Comparison of ENCODE assay signal across 33 cellular contexts in the genomic region with DNA sequence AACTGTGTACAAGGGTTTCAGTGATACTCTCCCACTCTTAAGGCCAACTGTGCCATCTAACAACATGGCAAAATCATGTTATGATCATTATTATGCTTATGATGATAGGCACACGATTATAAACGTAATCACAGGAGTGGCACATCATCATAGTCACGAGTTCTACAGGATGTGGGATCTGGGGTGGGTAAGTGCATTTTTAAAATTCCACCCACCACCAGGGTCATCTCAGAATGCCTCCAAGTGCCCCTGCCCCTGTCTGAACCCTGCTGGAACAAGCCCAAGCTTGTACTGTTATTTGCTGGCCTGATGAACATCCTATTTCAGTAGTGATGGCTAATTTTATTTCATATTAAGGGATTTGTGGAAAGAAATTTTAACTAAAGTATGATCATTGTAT.
DNase-seq lines count a peak whose midpoint lies in the region; ATAC-seq, FAIRE-seq and TF ChIP-seq lines count a peak whose summit lies in the region.
"Had no signal": no experiment of that assay in that cellular context is flagged by ENCODE, and none has a peak within 500 bp of the region (broad histone marks: within the 10 kb centered on the region; RNA-seq: fewer than 3 reads in every experiment).

No MANE protein-coding gene starts in this region.

- peaks cover 83% of the 10 kb centered on the region for H3K4me1 ChIP-seq in left ventricle myocardium inferior
- H3K4me1 ChIP-seq in right cardiac atrium (ENCODE audit: control insufficient read depth, insufficient read depth, low read length), result peaks cover 8% of the 10 kb centered on the region

- H3K4me3 ChIP-seq in left ventricle myocardium inferior, result no peak overlapping the region
- H3K4me3 ChIP-seq in right cardiac atrium (ENCODE audit: low read length), result no peak overlapping the region
- H3K4me3 ChIP-seq: A549, coronary artery, esophagus muscularis mucosa, gastrocnemius medialis, SJSA1, smooth muscle cell, stomach, thyroid gland had no signal

- no peak for TF ChIP-seq CTCF in left ventricle myocardium inferior (IDR thresholded peaks at IDR 0.05; ENCODE audit: borderline replicate concordance)

- no peak for FAIRE-seq in GM19239 (lab: Jason Lieb, UNC)
- FAIRE-seq: A549, G401.6 had no signal

- H3K27ac ChIP-seq in left ventricle myocardium inferior (replicated peaks) (peak overlapping the region; percentile 73), right cardiac atrium (ENCODE audit: low read length) (no peak overlapping the region)
- H3K27ac ChIP-seq: A549, coronary artery, esophagus muscularis mucosa, gastrocnemius medialis, SJSA1, stomach, thyroid gland had no signal

- H3K36me3 ChIP-seq in left ventricle myocardium inferior, result no peaks in the 10 kb centered on the region
- H3K36me3 ChIP-seq: esophagus muscularis mucosa, gastrocnemius medialis, SJSA1, stomach, thyroid gland had no signal

- intact Hi-C loops in left ventricle myocardium inferior (cut with micrococcal nuclease) (no loop called here), right cardiac atrium (cut with DNase I) (no loop called here)

- ATAC-seq in right cardiac atrium, result no peak
- no peak for ATAC-seq in HG03095 (IDR thresholded peaks at IDR 0.05; ENCODE audit: unreplicated experiment)
- ATAC-seq: A549; CD8-positive, alpha-beta T cell; effector memory CD8-positive, alpha-beta T cell; gastrocnemius medialis; natural killer cell treated with Interleukin-12 subunit alpha and Interleukin-12 subunit beta and Interleukin-15 and Interleukin-18, amount 100 ng/mL, for 72 hours had no signal

- no peaks in the 10 kb centered on the region for H3K27me3 ChIP-seq in left ventricle myocardium inferior (ENCODE audit: low read depth)
- no peaks in the 10 kb centered on the region for H3K27me3 ChIP-seq in right cardiac atrium (ENCODE audit: control insufficient read depth, insufficient read depth)
- H3K27me3 ChIP-seq: esophagus muscularis mucosa, gastrocnemius medialis, SJSA1, stomach, thyroid gland had no signal

- H3K9me3 ChIP-seq in left ventricle myocardium inferior (replicated peaks) (no peaks in the 10 kb centered on the region), right cardiac atrium (ENCODE audit: control insufficient read depth, low read length) (no peaks in the 10 kb centered on the region)
- H3K9me3 ChIP-seq: A549, esophagus muscularis mucosa, gastrocnemius medialis, SJSA1, stomach, thyroid gland had no signal

- no peak for DNase-seq in left ventricle myocardium inferior
- DNase-seq in right cardiac atrium, result no peak
- DNase-seq in amniotic epithelial cell (ENCODE audit: low read depth), result peak; percentile 9
- peak; percentile 67 for DNase-seq in glomerular visceral epithelial cell (ENCODE audit: extremely low spot score)
- DNase-seq in stimulated activated CD8-positive, alpha-beta memory T cell treated with anti-CD3 and anti-CD28 coated beads, Interleukin-4, amount 100 ng/mL, for 48 hours, result no peak
- no peak for DNase-seq in C1 segment of cervical spinal cord (lab: John Stamatoyannopoulos, UW)
- DNase-seq in GM19239 (ENCODE audit: insufficient read length, low spot score), result no peak
- DNase-seq: activated B cell treated with CpG ODN at 0.5 μM for 24 hours; activated CD4-positive, alpha-beta T cell treated with anti-CD3 and anti-CD28 coated beads, Interleukin-2, amount 50 U/mL, for 4 hours; activated naive CD4-positive, alpha-beta T cell treated with anti-CD3 and anti-CD28 coated beads, Interleukin-2, amount 10 ng/mL, durations not matched to agents 7 days and 5 days; AML-193; amniotic stem cell; CD8-positive, alpha-beta T cell; effector memory CD8-positive, alpha-beta T cell; gastrocnemius medialis; H7; left ventricle myocardium superior; midbrain; NCI-H1092; NCI-H1930; NCI-H526 treated with DMSO at 0.1 percent for 48 hours; stimulated activated CD4-positive, alpha-beta T cell treated with anti-CD3 and anti-CD28 coated beads, Interleukin-1b, Interleukin-23, amount 100 ng/mL, for 48 hours; stomach; T-helper 1 cell; thyroid gland had no signal

- 58% methylated on average over 3 of the region's 3 CpGs for WGBS in right cardiac atrium

Comparison
In these comparisons a context has a peak if more than half of its experiments do, and no peak if none do; other contexts are left out.
1. DNase-seq: peak in amniotic epithelial cell (single experiment) and glomerular visceral epithelial cell (single experiment); none in left ventricle myocardium inferior (single experiment), right cardiac atrium (0 of 3), stimulated activated CD8-positive, alpha-beta memory T cell treated with anti-CD3 and anti-CD28 coated beads, Interleukin-4, amount 100 ng/mL, for 48 hours (single experiment), C1 segment of cervical spinal cord (0 of 14) and GM19239 (single experiment).